9 cellular contexts compared by ENCODE assay signal in the genomic region with DNA sequence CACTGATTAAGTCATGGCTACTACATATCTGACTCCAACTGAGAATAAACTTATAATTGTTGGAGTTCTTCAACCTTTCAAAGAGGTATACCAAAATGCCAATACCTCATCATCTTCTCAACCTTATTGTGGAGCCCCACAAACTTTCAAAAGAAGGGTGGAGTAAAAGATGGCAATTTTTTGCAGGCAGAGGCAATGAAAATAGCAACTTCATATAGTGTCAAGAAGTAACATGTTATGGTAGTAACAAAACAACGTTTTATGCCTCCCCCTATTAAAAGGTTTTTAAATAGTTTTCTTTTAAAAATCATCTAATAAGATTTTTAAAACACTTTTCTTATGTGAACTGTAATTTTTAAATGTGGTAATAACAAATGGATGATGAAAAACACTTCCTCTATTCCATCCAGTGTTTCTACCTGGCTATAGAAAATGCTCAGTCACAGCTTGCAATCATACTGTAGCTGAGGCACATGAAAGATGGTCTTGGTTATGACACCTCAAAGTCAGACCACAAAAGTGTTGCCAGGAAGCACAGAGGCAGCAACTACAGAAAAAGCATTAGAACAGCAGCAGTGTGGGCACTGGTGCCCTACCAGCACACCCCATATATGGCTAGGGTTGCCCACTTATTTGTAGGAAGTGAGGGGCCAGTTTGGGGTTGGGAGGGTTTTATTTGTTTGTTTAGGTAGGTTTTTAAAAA. TPM values are rescaled to one million over a fixed set of nuclear protein-coding genes. Genes with fewer than 3 reads are reported as not detected.
DNase-seq lines count a peak whose midpoint lies in the region; ATAC-seq, FAIRE-seq and TF ChIP-seq lines count a peak whose summit lies in the region.
"Had no signal": no experiment of that assay in that cellular context is flagged by ENCODE, and none has a peak within 500 bp of the region (broad histone marks: within the 10 kb centered on the region; RNA-seq: fewer than 3 reads in every experiment).

No MANE protein-coding gene starts in this region.

- no peaks in the 10 kb centered on the region for H3K27me3 Mint-ChIP-seq in activated CD8-positive, alpha-beta T cell treated with anti-CD3 and anti-CD28 coated beads for 36 hours

- H3K27ac Mint-ChIP-seq in activated CD8-positive, alpha-beta T cell treated with anti-CD3 and anti-CD28 coated beads for 36 hours = peak overlapping the region; percentile 76

- H3K36me3 ChIP-seq in DOHH2 (ENCODE audit: control insufficient read depth, low read length) (peaks cover 10% of the 10 kb centered on the region; the same call in 1 of the 2 replicates), mucosa of descending colon (ENCODE audit: low read depth) (no peaks in the 10 kb centered on the region), kidney (ENCODE audit: control insufficient read depth in 1 of 2, insufficient read depth in 2 of 2, low read length in 2 of 2) (no peaks in the 10 kb centered on the region)
- H3K36me3 ChIP-seq: heart right ventricle had no signal

- no peak overlapping the region for H3K9ac ChIP-seq in kidney (ENCODE audit: low read length in 2 of 2)

- H3K4me2 ChIP-seq in DOHH2 (ENCODE audit: low read length) = peak overlapping the region; percentile 23; the same call in 1 of the 2 replicates

- DNase-seq in activated CD8-positive, alpha-beta T cell treated with anti-CD3 and anti-CD28 coated beads for 36 hours = peak; percentile 68
- DNase-seq in mucosa of descending colon (peak in 1 of 3 donors; percentile 12), anterior cingulate cortex (lab: John Stamatoyannopoulos, UW) (no peak), kidney (no peak), cerebellar cortex (ENCODE audit: low spot score) (no peak)
- DNase-seq: heart right ventricle had no signal

- H3K9me3 ChIP-seq in DOHH2 (ENCODE audit: control insufficient read depth, insufficient read depth, low read length) = no peaks in the 10 kb centered on the region
- H3K9me3 ChIP-seq in mucosa of descending colon = no peaks in the 10 kb centered on the region
- no peaks in the 10 kb centered on the region for H3K9me3 ChIP-seq in kidney (ENCODE audit: control insufficient read depth in 1 of 2, low read length in 2 of 2)
- H3K9me3 ChIP-seq: heart right ventricle had no signal

- ATAC-seq in GM19455 (IDR thresholded peaks at IDR 0.05; ENCODE audit: unreplicated experiment) (peak; percentile 96), HG03442 (IDR thresholded peaks at IDR 0.05; ENCODE audit: unreplicated experiment) (peak; percentile 99), mucosa of descending colon (peak; percentile 66)
- peak; percentile 97 for ATAC-seq in activated CD8-positive, alpha-beta T cell treated with anti-CD3 and anti-CD28 coated beads for 36 hours

- H3K79me2 ChIP-seq in DOHH2 (ENCODE audit: control insufficient read depth, low read length) = peaks cover 100% of the 10 kb centered on the region

- no peak overlapping the region for H3K4me3 Mint-ChIP-seq in activated CD8-positive, alpha-beta T cell treated with anti-CD3 and anti-CD28 coated beads for 36 hours

- H3K4me1 ChIP-seq in DOHH2 (ENCODE audit: control insufficient read depth, low read length) = peaks cover 37% of the 10 kb centered on the region
- peaks cover 11% of the 10 kb centered on the region for H3K4me1 ChIP-seq in mucosa of descending colon (ENCODE audit: low read depth)
- peaks cover 3 to 22% of the 10 kb centered on the region in 2 donors for H3K4me1 ChIP-seq in kidney (ENCODE audit: control insufficient read depth in 1 of 2, insufficient read depth in 1 of 2, low read depth in 1 of 2, low read length in 2 of 2)

- peaks cover 1% of the 10 kb centered on the region for H3K36me3 Mint-ChIP-seq in activated CD8-positive, alpha-beta T cell treated with anti-CD3 and anti-CD28 coated beads for 36 hours (ENCODE audit: low read depth)

- H4K20me1 ChIP-seq in DOHH2 (ENCODE audit: control insufficient read depth, insufficient read depth, low read depth, low read length) = peaks cover 26% of the 10 kb centered on the region

- no peaks in the 10 kb centered on the region; the same call in 1 of the 2 replicates for H3F3A ChIP-seq in DOHH2 (ENCODE audit: control insufficient read depth, insufficient read depth)

- no peak for FAIRE-seq in kidney (lab: Jason Lieb, UNC)

- intact Hi-C loops in activated CD8-positive, alpha-beta T cell treated with anti-CD3 and anti-CD28 coated beads for 36 hours (cut with micrococcal nuclease) = no loop called here
- intact Hi-C loops in mucosa of descending colon (cut with DNase I, micrococcal nuclease) = no loop called here
- intact Hi-C loops in kidney (cut with DNase I) = no loop called here

- no peak overlapping the region for H3K27ac ChIP-seq in DOHH2 (ENCODE audit: low read depth, low read length)
- no peak overlapping the region for H3K27ac ChIP-seq in kidney (ENCODE audit: low read depth in 2 of 2, low read length in 2 of 2)

- POLR2A ChIA-PET in activated CD8-positive, alpha-beta T cell treated with anti-CD3 and anti-CD28 coated beads for 36 hours (lab: Charles Lee) = interaction anchor here (0.6 kb wide), 1 partner anchor 16 kb away, joined by 3 read pairs; no protein-coding TSS in a partner anchor

- H3K9me2 ChIP-seq in DOHH2 (replicated peaks; ENCODE audit: control insufficient read depth, low read length) = no peaks in the 10 kb centered on the region

- no peaks in the 10 kb centered on the region for H3K9me3 Mint-ChIP-seq in activated CD8-positive, alpha-beta T cell treated with anti-CD3 and anti-CD28 coated beads for 36 hours

- CTCF ChIA-PET in activated CD8-positive, alpha-beta T cell treated with anti-CD3 and anti-CD28 coated beads for 36 hours (lab: Charles Lee) = no interaction called here

- H3K4me1 Mint-ChIP-seq in activated CD8-positive, alpha-beta T cell treated with anti-CD3 and anti-CD28 coated beads for 36 hours (ENCODE audit: low read depth) = peaks cover 55% of the 10 kb centered on the region

- no peak for TF ChIP-seq CTCF in DOHH2 (IDR thresholded peaks at IDR 0.05; ENCODE audit: low read depth, low read length, poor library complexity, severe bottlenecking)
- TF ChIP-seq CTCF in activated CD8-positive, alpha-beta T cell treated with anti-CD3 and anti-CD28 coated beads for 36 hours (IDR thresholded peaks at IDR 0.05) = no peak
- no peak for TF ChIP-seq CTCF in mucosa of descending colon (IDR thresholded peaks at IDR 0.05)
- no peak for TF ChIP-seq CTCF in kidney (IDR thresholded peaks at IDR 0.05; ENCODE audit: borderline replicate concordance, extremely low read depth, insufficient read depth)

- no peaks in the 10 kb centered on the region for H3K27me3 ChIP-seq in DOHH2 (ENCODE audit: control insufficient read depth, low read length)
- H3K27me3 ChIP-seq: heart right ventricle had no signal

- H3K4me3 ChIP-seq in DOHH2 (ENCODE audit: low read length) (no peak overlapping the region), mucosa of descending colon (no peak overlapping the region), kidney (ENCODE audit: low read length in 2 of 2) (no peak overlapping the region)
- H3K4me3 ChIP-seq: heart right ventricle had no signal

RNA-seq across cellular contexts. Expression of gene PPP1R12A, which starts 7.0 kb away (rescaled TPM):
- 10 to 100 TPM; 56.6 to 57.8 TPM for total RNA-seq in activated CD8-positive, alpha-beta T cell treated with anti-CD3 and anti-CD28 coated beads for 36 hours
- total RNA-seq in mucosa of descending colon (100 to 1,000 TPM in 1 of 3 donors, 10 to 100 TPM in 2; 63.7 to 253 (median 74.3) TPM), kidney (82.5 TPM)
- 10.3 TPM for polyA plus RNA-seq in kidney (ENCODE audit: insufficient read depth, low read depth, low replicate concordance)
